In genomic region chr17:8226536-8227237, GRCh38 we compare ENCODE assay signal across 8 cellular contexts. TPM values are rescaled to one million over a fixed set of nuclear protein-coding genes. Genes with fewer than 3 reads are reported as not detected.
DNase-seq lines count a peak whose midpoint lies in the region; TF ChIP-seq lines count a peak whose summit lies in the region.

No MANE protein-coding gene starts in this region.

- TF ChIP-seq CTCF in vagina (IDR thresholded peaks at IDR 0.05), result no peak

- peaks cover 0 to 40% of the 10 kb centered on the region in 2 donors for H3K36me3 ChIP-seq in vagina

- H3K4me1 Mint-ChIP-seq in activated naive CD8-positive, alpha-beta T cell (ENCODE audit: low read depth), result peaks cover 45% of the 10 kb centered on the region

- intact Hi-C loops in head of caudate nucleus (cut with DNase I) (loop anchor here (10.0 kb wide), 1 partner anchor 68 kb away; the partner anchor contains the start of gene SLC25A35), vagina (cut with DNase I) (no loop called here)

- H3K4me1 ChIP-seq in vagina, result peaks cover 24% of the 10 kb centered on the region

- peak overlapping the region; percentile 94 for H3K27ac Mint-ChIP-seq in activated naive CD8-positive, alpha-beta T cell

- peak overlapping the region; percentile 74 for H3K27ac ChIP-seq in vagina

- no peaks in the 10 kb centered on the region for H3K9me3 ChIP-seq in vagina

- no peaks in the 10 kb centered on the region for H3K9me3 Mint-ChIP-seq in activated naive CD8-positive, alpha-beta T cell (ENCODE audit: low read depth)

- H3K27me3 ChIP-seq in vagina, result no peaks in the 10 kb centered on the region

- H3K4me3 ChIP-seq in vagina, result peak overlapping the region; percentile 21 to 35

- DNase-seq in DMS 273 (lab: John Stamatoyannopoulos, UW; ENCODE audit: unreplicated experiment) (peak; percentile 67), DMS 273 treated with DMSO at 0.1 percent for 48 hours (lab: John Stamatoyannopoulos, UW) (no peak), NCI-H748 treated with DMSO at 0.1 percent for 48 hours (lab: John Stamatoyannopoulos, UW) (peak; percentile 94), head of caudate nucleus (peak; percentile 28 to 92 (median 79)), occipital lobe (lab: John Stamatoyannopoulos, UW) (peak; percentile 70), vagina (ENCODE audit: extremely low spot score in 2 of 2) (no peak), NK-92 (lab: John Stamatoyannopoulos, UW; ENCODE audit: unreplicated experiment) (no peak)

- TF ChIP-seq POLR2A in vagina (IDR thresholded peaks at IDR 0.05), result no peak

- H3K27me3 Mint-ChIP-seq in activated naive CD8-positive, alpha-beta T cell, result no peaks in the 10 kb centered on the region

- peaks cover 13% of the 10 kb centered on the region for H3K36me3 Mint-ChIP-seq in activated naive CD8-positive, alpha-beta T cell

- peak overlapping the region; percentile 61 for H3K4me3 Mint-ChIP-seq in activated naive CD8-positive, alpha-beta T cell

RNA-seq across cellular contexts. Expression of gene AURKB, which starts 16.3 kb away (rescaled TPM):
- total RNA-seq in occipital lobe (2.7 TPM), vagina (not detected)

RNA-seq across cellular contexts. Expression of gene CTC1, which starts 21.2 kb away (rescaled TPM):
- total RNA-seq in occipital lobe, result 12.2 TPM
- total RNA-seq in vagina, result 33.9 TPM

RNA-seq across cellular contexts. Expression of gene PFAS, which starts 22.4 kb away (rescaled TPM):
- total RNA-seq in occipital lobe (20.0 TPM), vagina (36.3 TPM)

RNA-seq across cellular contexts. Expression of gene BORCS6, which starts 36.7 kb away (rescaled TPM):
- total RNA-seq in occipital lobe (4.8 TPM), vagina (9.6 TPM)

RNA-seq across cellular contexts. Expression of gene TMEM107, which starts 50.5 kb away (rescaled TPM):
- 35.9 TPM for total RNA-seq in occipital lobe
- 20.6 TPM for total RNA-seq in vagina

Comparison
In these comparisons a context has a peak if more than half of its experiments do, and no peak if none do; other contexts are left out.
1. DNase-seq: peak in DMS 273 (single experiment), NCI-H748 treated with DMSO at 0.1 percent for 48 hours (single experiment), head of caudate nucleus (42 of 42) and occipital lobe (single experiment); none in DMS 273 treated with DMSO at 0.1 percent for 48 hours (single experiment), vagina (0 of 2) and NK-92 (single experiment).